ENCODE assay signal across 8 cellular contexts in genomic region chr7:127347567-127348246, GRCh38. TPM values are rescaled to one million over a fixed set of nuclear protein-coding genes. Genes with fewer than 3 reads are reported as not detected.
A peak's percentile ranks its signal among the peaks of the same experiment; 100 is the strongest.
DNase-seq lines count a peak whose midpoint lies in the region; ATAC-seq and TF ChIP-seq lines count a peak whose summit lies in the region.

No MANE protein-coding gene starts in this region.

- H3K9me3 Mint-ChIP-seq in activated T-cell treated with anti-CD3 and anti-CD28 coated beads, Interleukin-2, amount 50 U/mL, for 4 hours: no peaks in the 10 kb centered on the region
- no peaks in the 10 kb centered on the region for H3K9me3 Mint-ChIP-seq in nephron

- H3K9me3 ChIP-seq in esophagus squamous epithelium: peaks cover 0 to 8% (median 0%) of the 10 kb centered on the region in 3 donors

- DNase-seq in Ammon's horn (ENCODE audit: low spot score) (peak; percentile 43), GM19240 (ENCODE audit: insufficient read length, low spot score) (peak; percentile 45), NOMO-1 treated with DMSO at 0.1 percent for 48 hours (lab: John Stamatoyannopoulos, UW; ENCODE audit: unreplicated experiment) (peak; percentile 2), esophagus squamous epithelium (lab: John Stamatoyannopoulos, UW) (no peak)
- peak; percentile 72 for DNase-seq in activated T-cell treated with anti-CD3 and anti-CD28 coated beads, Interleukin-2, amount 50 U/mL, for 4 hours
- DNase-seq in stimulated activated naive CD8-positive, alpha-beta T cell treated with anti-CD3 and anti-CD28 coated beads, Interleukin-15, Interleukin-2, amounts not matched to agents 100 U/mL and 50 U/mL, for 24 hours: peak; percentile 80

- intact Hi-C loops in esophagus squamous epithelium (cut with DNase I): no loop called here

- peaks cover 0 to 11% (median 0%) of the 10 kb centered on the region in 3 donors for H3K4me1 ChIP-seq in esophagus squamous epithelium

- no peaks in the 10 kb centered on the region for H3K27me3 ChIP-seq in esophagus squamous epithelium

- TF ChIP-seq CTCF in esophagus squamous epithelium (IDR thresholded peaks at IDR 0.05) (peak in 5 of 6 experiments; percentile 10 to 76 (median 51)), nephron (IDR thresholded peaks at IDR 0.05; ENCODE audit: unreplicated experiment in 3 of 3) (peak; percentile 41 to 56 (median 45))

- H3K36me3 ChIP-seq in esophagus squamous epithelium: no peaks in the 10 kb centered on the region

- peaks cover 2% of the 10 kb centered on the region for H3K36me3 Mint-ChIP-seq in activated T-cell treated with anti-CD3 and anti-CD28 coated beads, Interleukin-2, amount 50 U/mL, for 4 hours (ENCODE audit: insufficient read depth)
- peaks cover 3% of the 10 kb centered on the region for H3K36me3 Mint-ChIP-seq in nephron (ENCODE audit: low read depth)

- peak overlapping the region; percentile 27 to 62 (median 38) for H3K4me3 ChIP-seq in esophagus squamous epithelium

- TF ChIP-seq POLR2A in esophagus squamous epithelium (IDR thresholded peaks at IDR 0.05): no peak

- 7 to 15% methylated on average over 9 to 12 of the region's 79 CpGs for WGBS in esophagus squamous epithelium, 2 donors

- H3K27me3 Mint-ChIP-seq in activated T-cell treated with anti-CD3 and anti-CD28 coated beads, Interleukin-2, amount 50 U/mL, for 4 hours (ENCODE audit: low read depth): no peaks in the 10 kb centered on the region
- peaks cover 20% of the 10 kb centered on the region for H3K27me3 Mint-ChIP-seq in nephron (ENCODE audit: low read depth)

- H3K27ac ChIP-seq in esophagus squamous epithelium: no peak overlapping the region

- peaks cover 20% of the 10 kb centered on the region for H3K4me1 Mint-ChIP-seq in activated T-cell treated with anti-CD3 and anti-CD28 coated beads, Interleukin-2, amount 50 U/mL, for 4 hours (ENCODE audit: low read depth)
- no peaks in the 10 kb centered on the region for H3K4me1 Mint-ChIP-seq in nephron

- H3K27ac Mint-ChIP-seq in nephron: no peak overlapping the region

- ATAC-seq in HG03457 (IDR thresholded peaks at IDR 0.05; ENCODE audit: unreplicated experiment): peak; percentile 98
- peak; percentile 98 to 99 for ATAC-seq in activated T-cell treated with anti-CD3 and anti-CD28 coated beads, Interleukin-2, amount 50 U/mL, for 4 hours
- ATAC-seq in stimulated activated naive CD8-positive, alpha-beta T cell treated with anti-CD3 and anti-CD28 coated beads, Interleukin-15, Interleukin-2, amounts not matched to agents 100 U/mL and 50 U/mL, for 24 hours: peak; percentile 98

- peak overlapping the region; percentile 37 for H3K4me3 Mint-ChIP-seq in activated T-cell treated with anti-CD3 and anti-CD28 coated beads, Interleukin-2, amount 50 U/mL, for 4 hours
- peak overlapping the region; percentile 64 to 78 (median 76) for H3K4me3 Mint-ChIP-seq in nephron

RNA-seq across cellular contexts. Expression of gene ZNF800, which starts 44.8 kb away (rescaled TPM):
- 10 to 100 TPM; 37.2 to 41.4 (median 40.4) TPM for total RNA-seq in activated T-cell treated with anti-CD3 and anti-CD28 coated beads, Interleukin-2, amount 50 U/mL, for 4 hours
- total RNA-seq in esophagus squamous epithelium: 10 to 100 TPM; 21.1 to 27.8 (median 24.2) TPM
